11 cellular contexts compared by ENCODE assay signal in the genomic region with DNA sequence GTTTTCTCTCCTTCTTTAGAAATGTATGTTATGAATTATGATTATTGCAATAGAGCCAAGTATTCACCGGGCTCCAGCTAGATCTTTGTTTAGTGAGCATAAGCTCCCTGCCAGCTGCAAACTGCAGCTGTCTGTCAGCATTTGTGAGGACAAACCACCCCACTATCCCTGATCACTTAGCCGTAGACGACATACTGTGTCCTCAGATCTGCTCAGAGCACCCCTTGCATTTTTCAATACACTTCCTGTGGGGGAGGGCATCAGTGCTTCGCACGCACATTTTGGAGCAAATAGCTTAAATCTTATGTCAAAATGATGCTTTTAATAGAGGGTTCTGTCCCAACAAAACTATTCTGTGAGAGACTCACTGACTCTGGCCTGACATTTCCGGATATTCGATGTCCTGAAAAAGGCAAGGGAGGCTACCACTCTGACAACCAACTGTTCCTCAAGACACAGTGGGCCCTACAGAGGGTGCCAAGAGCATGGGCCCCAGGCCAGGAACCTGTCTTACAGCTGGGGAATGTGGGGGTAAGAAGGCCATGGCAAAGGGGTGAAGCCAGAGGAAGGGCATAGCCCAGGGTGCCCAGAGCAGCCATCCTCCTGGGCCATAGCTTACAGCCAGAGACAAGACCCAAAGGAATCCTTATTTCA.
DNase-seq lines count a peak whose midpoint lies in the region; ATAC-seq and TF ChIP-seq lines count a peak whose summit lies in the region.
"Had no signal": no experiment of that assay in that cellular context is flagged by ENCODE, and none has a peak within 500 bp of the region (broad histone marks: within the 10 kb centered on the region; RNA-seq: fewer than 3 reads in every experiment).

No MANE protein-coding gene starts in this region.

- ATAC-seq in lower lobe of right lung (no peak), HG02678 (IDR thresholded peaks at IDR 0.05; ENCODE audit: unreplicated experiment) (no peak), HG03342 (IDR thresholded peaks at IDR 0.05; ENCODE audit: unreplicated experiment) (no peak)
- ATAC-seq: body of pancreas had no signal

- peaks cover 18% of the 10 kb centered on the region for H3K4me1 ChIP-seq in lower lobe of right lung
- H3K4me1 ChIP-seq in suprapubic skin = no peaks in the 10 kb centered on the region
- H3K4me1 ChIP-seq: body of pancreas had no signal

- intact Hi-C loops in lower lobe of right lung (cut with DNase I) = no loop called here

- H3K9me3 ChIP-seq in SK-N-MC (ENCODE audit: low read depth, low read length) (no peaks in the 10 kb centered on the region; the same call in 1 of the 2 replicates), lower lobe of right lung (no peaks in the 10 kb centered on the region), suprapubic skin (no peaks in the 10 kb centered on the region)
- H3K9me3 ChIP-seq: body of pancreas had no signal

- WGBS in suprapubic skin = 60% methylated on average over 7 of the region's 7 CpGs

- peak overlapping the region; percentile 34; the same call in 1 of the 2 replicates for H3K4me3 ChIP-seq in SK-N-MC
- peak overlapping the region; percentile 10 for H3K4me3 ChIP-seq in coronary artery
- H3K4me3 ChIP-seq in lower lobe of right lung = no peak overlapping the region
- H3K4me3 ChIP-seq in suprapubic skin = no peak overlapping the region
- H3K4me3 ChIP-seq: body of pancreas had no signal

- no peak overlapping the region for H3K9ac ChIP-seq in SK-N-MC (ENCODE audit: insufficient read length)

- no peak for DNase-seq in SK-N-MC (ENCODE audit: low read depth, low spot score)
- DNase-seq in coronary artery (ENCODE audit: low spot score) = no peak
- peak; percentile 39 for DNase-seq in lower lobe of right lung
- DNase-seq in suprapubic skin (ENCODE audit: low spot score in 2 of 2) = no peak
- no peak for DNase-seq in kidney glomerular epithelial cell (lab: John Stamatoyannopoulos, UW)
- DNase-seq: body of pancreas, H9, midbrain had no signal

- H3K27me3 ChIP-seq in lower lobe of right lung (ENCODE audit: low read depth) (no peaks in the 10 kb centered on the region), suprapubic skin (no peaks in the 10 kb centered on the region)
- H3K27me3 ChIP-seq: body of pancreas had no signal

- no peaks in the 10 kb centered on the region for H3K36me3 ChIP-seq in SK-N-MC (ENCODE audit: insufficient read depth, low read length)
- no peaks in the 10 kb centered on the region for H3K36me3 ChIP-seq in lower lobe of right lung
- no peaks in the 10 kb centered on the region for H3K36me3 ChIP-seq in suprapubic skin

- H3K27ac ChIP-seq in SK-N-MC (0 out of 2 replicates have a peak overlapping the region, but pooled peaks have one; percentile 48), coronary artery (peak overlapping the region; percentile 15 to 77), lower lobe of right lung (peak overlapping the region; percentile 62), suprapubic skin (peak overlapping the region; percentile 30)
- H3K27ac ChIP-seq: body of pancreas, C4-2B had no signal

- TF ChIP-seq CTCF in coronary artery (IDR thresholded peaks at IDR 0.05) (no peak), lower lobe of right lung (IDR thresholded peaks at IDR 0.05) (no peak), suprapubic skin (IDR thresholded peaks at IDR 0.05) (no peak)

- TF ChIP-seq POLR2A in suprapubic skin (IDR thresholded peaks at IDR 0.05) = no peak

- TF ChIP-seq EP300 in suprapubic skin (IDR thresholded peaks at IDR 0.05) = no peak

Comparison
In these comparisons a context has a peak if more than half of its experiments do, and no peak if none do; other contexts are left out.
1. H3K4me3 ChIP-seq: peak in SK-N-MC (single experiment) and coronary artery (single experiment); none in lower lobe of right lung (single experiment) and suprapubic skin (single experiment).
2. Peak in every context shown above with its lines, with median percentiles within 50 percentile points of each other: H3K27ac ChIP-seq.